In the genomic region with DNA sequence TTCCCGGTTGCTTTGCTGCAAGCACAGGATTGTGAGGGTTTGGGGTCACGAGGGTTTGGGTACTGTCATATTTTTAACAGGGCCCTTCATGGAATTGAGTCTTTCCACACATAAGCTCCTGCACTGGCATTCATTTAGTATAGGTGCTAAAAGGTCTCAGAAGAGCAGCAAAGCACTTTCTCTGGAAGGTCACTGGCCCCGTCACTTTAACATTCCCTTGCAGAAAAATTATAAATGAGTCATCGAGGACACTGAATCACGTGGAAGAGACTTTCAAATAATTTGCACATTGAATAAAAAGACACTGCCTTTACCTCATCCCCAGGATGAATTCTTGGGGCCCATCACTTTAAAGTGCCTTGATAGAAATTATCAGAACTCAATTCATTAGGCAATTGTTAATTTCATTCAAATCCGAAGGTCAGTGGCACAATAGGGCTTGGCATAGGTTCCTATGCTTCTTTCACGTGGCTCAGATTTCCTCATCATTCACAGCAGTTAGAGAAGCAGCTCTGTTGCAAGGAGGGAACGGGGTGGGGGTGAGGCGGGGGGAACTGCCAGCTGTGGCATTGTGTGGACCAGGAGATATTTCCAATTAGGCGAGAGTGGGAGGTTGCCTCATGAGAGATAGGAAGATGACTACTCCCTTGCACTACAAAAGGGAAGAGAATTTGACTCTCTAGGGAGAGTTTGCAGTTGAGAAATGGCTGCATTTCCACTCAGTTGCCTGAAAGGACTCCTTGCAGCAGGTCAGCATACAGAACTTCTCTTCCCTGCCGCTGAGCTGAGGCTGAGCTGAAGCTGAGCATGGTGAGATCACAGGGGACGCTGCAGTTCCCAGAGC, we compare ENCODE assay signal across 9 cellular contexts.
DNase-seq lines count a peak whose midpoint lies in the region; ATAC-seq, FAIRE-seq and TF ChIP-seq lines count a peak whose summit lies in the region.
"Had no signal": no experiment of that assay in that cellular context is flagged by ENCODE, and none has a peak within 500 bp of the region (broad histone marks: within the 10 kb centered on the region; RNA-seq: fewer than 3 reads in every experiment).

No MANE protein-coding gene starts in this region.

- peaks cover 5% of the 10 kb centered on the region; the same call in 1 of the 2 replicates for H3K9me3 ChIP-seq in HUES48 (ENCODE audit: control insufficient read depth, insufficient read depth, low read length)
- H3K9me3 ChIP-seq in astrocyte (ENCODE audit: insufficient read depth, low read depth, low read length) = no peaks in the 10 kb centered on the region
- no peaks in the 10 kb centered on the region for H3K9me3 ChIP-seq in upper lobe of right lung

- ATAC-seq in upper lobe of right lung (peak; percentile 89), left colon (no peak)

- peak overlapping the region; percentile 37 for H3K27ac Mint-ChIP-seq in astrocyte (ENCODE audit: unreplicated experiment)

- peaks cover 5% of the 10 kb centered on the region for H3K9me3 Mint-ChIP-seq in astrocyte (ENCODE audit: unreplicated experiment)

- peaks cover 11% of the 10 kb centered on the region for H3K4me1 Mint-ChIP-seq in astrocyte (ENCODE audit: low read depth, unreplicated experiment)

- peak overlapping the region; percentile 14 for H3K27ac ChIP-seq in HUES48 (ENCODE audit: low read depth, low read length)
- H3K27ac ChIP-seq in astrocyte (ENCODE audit: low read depth, low read length) = no peak overlapping the region
- H3K27ac ChIP-seq in upper lobe of right lung = no peak overlapping the region

- FAIRE-seq in astrocyte (lab: Jason Lieb, UNC) = no peak

- H3K4me3 Mint-ChIP-seq in astrocyte (ENCODE audit: unreplicated experiment) = no peak overlapping the region

- H3K27me3 ChIP-seq in HUES48 (ENCODE audit: control insufficient read depth, insufficient read depth, low read length) = no peaks in the 10 kb centered on the region
- no peaks in the 10 kb centered on the region for H3K27me3 ChIP-seq in astrocyte (ENCODE audit: insufficient read depth, low read length)
- H3K27me3 ChIP-seq in upper lobe of right lung = no peaks in the 10 kb centered on the region

- H3K4me3 ChIP-seq in HUES48 (ENCODE audit: low read depth, low read length) = no peak overlapping the region
- H3K4me3 ChIP-seq in astrocyte (ENCODE audit: insufficient read depth, low read depth, low read length) = no peak overlapping the region
- H3K4me3 ChIP-seq in upper lobe of right lung = no peak overlapping the region

- H2AFZ ChIP-seq in astrocyte (ENCODE audit: low read depth, low read length) = peak overlapping the region; percentile 32

- no peak for TF ChIP-seq CTCF in astrocyte (IDR thresholded peaks at IDR 0.05; ENCODE audit: insufficient read depth, low read depth, low read length)
- TF ChIP-seq CTCF in upper lobe of right lung (IDR thresholded peaks at IDR 0.05) = no peak

- intact Hi-C loops in upper lobe of right lung (cut with DNase I) (no loop called here), left colon (cut with DNase I, micrococcal nuclease) (no loop called here)

- H3K27me3 Mint-ChIP-seq in astrocyte (ENCODE audit: low read depth, unreplicated experiment) = no peaks in the 10 kb centered on the region

- H3K9ac ChIP-seq in HUES48 (ENCODE audit: low read depth, low read length) (no peak overlapping the region), astrocyte (ENCODE audit: low read length) (peak overlapping the region; percentile 12)

- H3K36me3 ChIP-seq in HUES48 (ENCODE audit: control insufficient read depth, insufficient read depth, low read length) (no peaks in the 10 kb centered on the region), astrocyte (ENCODE audit: insufficient read depth, low read length) (no peaks in the 10 kb centered on the region), upper lobe of right lung (no peaks in the 10 kb centered on the region)

- no peaks in the 10 kb centered on the region for H4K20me1 ChIP-seq in astrocyte (ENCODE audit: insufficient read depth, low read length)

- H3K79me2 ChIP-seq in astrocyte (ENCODE audit: insufficient read depth, low read length) = no peaks in the 10 kb centered on the region

- H3K4me1 ChIP-seq in HUES48 (ENCODE audit: control insufficient read depth, insufficient read depth, low read length) = peaks cover 12% of the 10 kb centered on the region
- peaks cover 11% of the 10 kb centered on the region for H3K4me1 ChIP-seq in astrocyte (ENCODE audit: insufficient read depth, low read length)
- no peaks in the 10 kb centered on the region for H3K4me1 ChIP-seq in upper lobe of right lung

- peak overlapping the region; percentile 57 for H3K4me2 ChIP-seq in astrocyte (ENCODE audit: low read length)

- H3K36me3 Mint-ChIP-seq in astrocyte (ENCODE audit: low read depth, unreplicated experiment) = no peaks in the 10 kb centered on the region

- peak; percentile 59 for DNase-seq in astrocyte (ENCODE audit: low read depth)
- DNase-seq in iPS-NIHi11 (ENCODE audit: low spot score) = peak; percentile 32
- peak; percentile 76 for DNase-seq in upper lobe of right lung
- DNase-seq in effector CD4-positive, alpha-beta T cell = no peak
- DNase-seq in DMS 273 treated with DMSO at 0.1 percent for 48 hours (lab: John Stamatoyannopoulos, UW) = no peak
- DNase-seq in left colon = no peak
- DNase-seq: islet precursor cell, NCI-H1930 had no signal

Comparison
In these comparisons a context has a peak if more than half of its experiments do, and no peak if none do; other contexts are left out.
1. DNase-seq: peak in astrocyte (single experiment), iPS-NIHi11 (single experiment) and upper lobe of right lung (single experiment); none in effector CD4-positive, alpha-beta T cell (single experiment), DMS 273 treated with DMSO at 0.1 percent for 48 hours (single experiment) and left colon (0 of 2).